Comparison of ENCODE assay signal across 12 cellular contexts in genomic region chr6:87645080-87645479, GRCh38. TPM values are rescaled to one million over a fixed set of nuclear protein-coding genes. Genes with fewer than 3 reads are reported as not detected.
A peak's percentile ranks its signal among the peaks of the same experiment; 100 is the strongest.
DNase-seq lines count a peak whose midpoint lies in the region; ATAC-seq and TF ChIP-seq lines count a peak whose summit lies in the region.
"Had no signal": no experiment of that assay in that cellular context is flagged by ENCODE, and none has a peak within 500 bp of the region (broad histone marks: within the 10 kb centered on the region; RNA-seq: fewer than 3 reads in every experiment).

No MANE protein-coding gene starts in this region.

- H3K27ac ChIP-seq in BLaER1 (no peak overlapping the region), A673 (ENCODE audit: low read depth, low read length, poor library complexity, severe bottlenecking) (no peak overlapping the region)

- H3K27me3 ChIP-seq in BLaER1 (no peaks in the 10 kb centered on the region), A673 (replicated peaks; ENCODE audit: insufficient read depth, low read depth, low read length, poor library complexity) (no peaks in the 10 kb centered on the region)

- ATAC-seq in GM21515 (IDR thresholded peaks at IDR 0.05; ENCODE audit: unreplicated experiment) (no peak), GM19328 (IDR thresholded peaks at IDR 0.05; ENCODE audit: unreplicated experiment) (no peak)
- ATAC-seq: stimulated activated memory B cell treated with anti-CD40 and anti-IgM and Interleukin-4, amounts not matched to agents 10 μg/mL and 1 μg/mL and 100 μg/mL, for 72 hours had no signal

- CTCF ChIA-PET in A673 (lab: Charles Lee) = no interaction called here

- DNase-seq in GM13976 (ENCODE audit: low spot score) = peak; percentile 39
- DNase-seq in NCI-H2029 (lab: John Stamatoyannopoulos, UW) = peak; percentile 32
- peak; percentile 11 for DNase-seq in dermis blood vessel endothelial cell
- no peak for DNase-seq in GM13977 (ENCODE audit: low spot score)
- DNase-seq in A673 (ENCODE audit: low spot score) = no peak
- DNase-seq: kidney; NCI-H526; stimulated activated CD4-positive, alpha-beta T cell treated with anti-CD3 and anti-CD28 coated beads, Interleukin-2, amount 100 ng/mL, for 48 hours had no signal

- peak overlapping the region; percentile 47 for H3K4me2 ChIP-seq in BLaER1

- in situ Hi-C loops in GM13976 (cut with MboI; ENCODE audit: low sequenced_read_pairs, unreplicated experiment) = no loop called here
- in situ Hi-C loops in GM13977 (cut with MboI; ENCODE audit: low pct_unique_long_range_greater_than_20kb, low sequenced_read_pairs, unreplicated experiment) = no loop called here

- H3K9me3 ChIP-seq in BLaER1 (no peaks in the 10 kb centered on the region), A673 (ENCODE audit: low read depth, low read length, poor library complexity, severe bottlenecking) (no peaks in the 10 kb centered on the region)

- no TSS peak for BruUV-seq in A673 (replicated peaks; lab: Mats Ljungman, UMichigan)

- H3K4me1 ChIP-seq in BLaER1 (no peaks in the 10 kb centered on the region), A673 (ENCODE audit: insufficient read depth, low read length, poor library complexity, severe bottlenecking) (no peaks in the 10 kb centered on the region)

- H3K4me3 ChIP-seq in BLaER1 = no peak overlapping the region
- no peak overlapping the region for H3K4me3 ChIP-seq in A673 (ENCODE audit: low read depth, low read length, poor library complexity, severe bottlenecking)

- no peak for TF ChIP-seq CTCF in GM13976 (IDR thresholded peaks at IDR 0.05; ENCODE audit: borderline replicate concordance, control extremely low read depth, extremely low read depth, insufficient read depth, missing control alignments)
- no peak for TF ChIP-seq CTCF in GM13977 (IDR thresholded peaks at IDR 0.05; ENCODE audit: extremely low read depth, insufficient read depth, missing control alignments)
- TF ChIP-seq CTCF in A673 (conservative IDR thresholded peaks at IDR 0.05; ENCODE audit: low read depth, low read length) = no peak

- H3K36me3 ChIP-seq in BLaER1 = no peaks in the 10 kb centered on the region
- no peaks in the 10 kb centered on the region for H3K36me3 ChIP-seq in A673 (ENCODE audit: insufficient read depth, low read length, poor library complexity, severe bottlenecking)

- POLR2A ChIA-PET in A673 (lab: Charles Lee; ENCODE audit: low non-redundant PET) = no interaction called here

- H3K9ac ChIP-seq in BLaER1 = no peak overlapping the region

- no peaks in the 10 kb centered on the region for H4K20me1 ChIP-seq in BLaER1

- intact Hi-C loops in A673 (cut with micrococcal nuclease; ENCODE audit: unreplicated experiment) = no loop called here

RNA-seq across cellular contexts. Expression of gene ORC3, which starts 55.1 kb away (rescaled TPM):
- total RNA-seq in dermis blood vessel endothelial cell = 12.9 and 19.9 TPM in 2 replicates
- 46.5 and 48.8 TPM in 2 replicates for total RNA-seq in A673 (2021)

RNA-seq across cellular contexts. Expression of gene RARS2, which starts 55.3 kb away (rescaled TPM):
- 31.7 and 38.3 TPM in 2 replicates for total RNA-seq in dermis blood vessel endothelial cell
- 44.3 and 47.2 TPM in 2 replicates for total RNA-seq in A673 (2021)

RNA-seq across cellular contexts. Expression of gene AKIRIN2, which starts 57.0 kb away (rescaled TPM):
- total RNA-seq in dermis blood vessel endothelial cell (15.1 and 22.2 TPM in 2 replicates), A673 (2021) (66.7 and 68.9 TPM in 2 replicates)

Comparison
In these comparisons a context has a peak if more than half of its experiments do, and no peak if none do; other contexts are left out.
1. DNase-seq: peak in GM13976 (single experiment), NCI-H2029 (single experiment) and dermis blood vessel endothelial cell (single experiment); none in GM13977 (single experiment) and A673 (single experiment).